1 cellular context compared by ENCODE assay signal in the genomic region with DNA sequence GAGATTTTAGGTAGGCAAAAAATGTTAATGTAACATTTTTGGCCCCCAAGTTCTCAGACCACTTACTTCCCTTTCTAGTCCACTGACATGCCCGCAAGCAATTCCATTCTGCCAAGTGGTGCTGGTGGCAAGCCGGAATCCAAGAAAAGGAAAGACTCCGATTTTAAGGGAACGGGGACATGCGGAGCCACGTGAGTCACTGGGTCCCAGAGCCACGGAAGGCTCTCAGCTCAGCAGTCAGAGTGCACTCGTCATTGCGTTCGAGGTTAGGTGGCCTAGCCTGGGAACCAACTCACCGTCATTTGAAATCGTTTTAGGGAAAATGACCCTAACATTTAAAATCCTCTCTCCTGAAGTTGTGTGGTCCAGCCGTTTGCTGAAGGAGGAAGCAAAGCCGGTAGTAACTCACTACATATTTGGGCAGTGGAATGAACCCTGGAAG.
TF ChIP-seq lines count a peak whose summit lies in the region.

No MANE protein-coding gene starts in this region.

TF ChIP-seq in H1, 55 proteins besides CTCF, POLR2A, EP300 and RAD21:
- TF ChIP-seq, protein P1, sequence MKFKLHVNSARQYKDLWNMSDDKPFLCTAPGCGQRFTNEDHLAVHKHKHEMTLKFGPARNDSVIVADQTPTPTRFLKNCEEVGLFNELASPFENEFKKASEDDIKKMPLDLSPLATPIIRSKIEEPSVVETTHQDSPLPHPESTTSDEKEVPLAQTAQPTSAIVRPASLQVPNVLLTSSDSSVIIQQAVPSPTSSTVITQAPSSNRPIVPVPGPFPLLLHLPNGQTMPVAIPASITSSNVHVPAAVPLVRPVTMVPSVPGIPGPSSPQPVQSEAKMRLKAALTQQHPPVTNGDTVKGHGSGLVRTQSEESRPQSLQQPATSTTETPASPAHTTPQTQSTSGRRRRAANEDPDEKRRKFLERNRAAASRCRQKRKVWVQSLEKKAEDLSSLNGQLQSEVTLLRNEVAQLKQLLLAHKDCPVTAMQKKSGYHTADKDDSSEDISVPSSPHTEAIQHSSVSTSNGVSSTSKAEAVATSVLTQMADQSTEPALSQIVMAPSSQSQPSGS (IDR thresholded peaks at IDR 0.05; ENCODE audit: low read length): no peak
- TF ChIP-seq, protein P2, sequence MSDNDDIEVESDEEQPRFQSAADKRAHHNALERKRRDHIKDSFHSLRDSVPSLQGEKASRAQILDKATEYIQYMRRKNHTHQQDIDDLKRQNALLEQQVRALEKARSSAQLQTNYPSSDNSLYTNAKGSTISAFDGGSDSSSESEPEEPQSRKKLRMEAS (IDR thresholded peaks at IDR 0.05): peak; percentile 73
